ENCODE assay signal across 9 cellular contexts in the genomic region with DNA sequence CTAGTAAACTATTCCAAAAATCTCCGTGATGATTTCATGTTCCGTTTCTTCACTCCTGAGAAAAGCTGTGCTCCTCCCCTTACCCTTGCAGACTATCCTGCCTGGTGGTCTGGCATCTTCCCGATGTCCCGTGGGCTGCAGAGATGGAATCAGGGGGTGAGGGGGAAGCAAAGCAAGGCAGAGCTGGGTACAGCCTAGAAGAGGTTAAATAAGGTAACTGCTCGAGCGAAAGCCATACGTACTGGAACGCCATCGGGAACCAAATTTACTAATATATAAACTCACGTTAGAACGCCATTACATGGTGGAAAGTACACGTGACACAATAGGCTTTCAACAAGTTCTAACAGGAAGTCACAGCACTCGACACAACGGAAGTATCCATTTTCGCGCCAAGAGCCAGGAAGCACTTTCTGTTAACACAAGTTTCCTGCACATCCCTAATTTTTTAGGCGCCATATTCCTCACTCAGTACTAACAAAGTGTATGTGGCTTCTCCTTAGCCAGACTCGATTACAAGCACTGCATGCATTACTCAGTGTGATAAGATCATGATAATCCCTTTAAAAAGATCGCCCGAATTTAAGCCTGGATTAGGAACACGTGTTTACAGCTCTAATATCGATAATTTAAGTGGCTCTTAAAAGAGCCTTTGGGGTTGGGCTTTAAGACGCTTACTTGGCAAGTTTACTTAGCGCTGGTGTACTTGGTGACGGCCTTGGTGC.
DNase-seq lines count a peak whose midpoint lies in the region; ATAC-seq lines count a peak whose summit lies in the region.
"Had no signal": no experiment of that assay in that cellular context is flagged by ENCODE, and none has a peak within 500 bp of the region (broad histone marks: within the 10 kb centered on the region; RNA-seq: fewer than 3 reads in every experiment).

No MANE protein-coding gene starts in this region.

- no peaks in the 10 kb centered on the region for H3K9me3 Mint-ChIP-seq in activated CD4-positive, alpha-beta T cell treated with anti-CD3 and anti-CD28 coated beads, Interleukin-2, amount 10 ng/mL, durations not matched to agents 7 days and 5 days
- H3K9me3 Mint-ChIP-seq in effector memory CD8-positive, alpha-beta T cell, result no peaks in the 10 kb centered on the region
- no peaks in the 10 kb centered on the region for H3K9me3 Mint-ChIP-seq in memory B cell
- H3K9me3 Mint-ChIP-seq in stimulated activated memory B cell treated with anti-CD40 and anti-IgM and Interleukin-4, amounts not matched to agents 10 μg/mL and 1 μg/mL and 100 μg/mL, for 72 hours, result no peaks in the 10 kb centered on the region
- H3K9me3 Mint-ChIP-seq: nephron had no signal

- no peak overlapping the region for H3K4me3 Mint-ChIP-seq in activated CD4-positive, alpha-beta T cell treated with anti-CD3 and anti-CD28 coated beads, Interleukin-2, amount 10 ng/mL, durations not matched to agents 7 days and 5 days
- no peak overlapping the region for H3K4me3 Mint-ChIP-seq in effector memory CD8-positive, alpha-beta T cell
- no peak overlapping the region for H3K4me3 Mint-ChIP-seq in memory B cell
- no peak overlapping the region for H3K4me3 Mint-ChIP-seq in stimulated activated memory B cell treated with anti-CD40 and anti-IgM and Interleukin-4, amounts not matched to agents 10 μg/mL and 1 μg/mL and 100 μg/mL, for 72 hours
- H3K4me3 Mint-ChIP-seq: nephron had no signal

- DNase-seq in GM03348 (ENCODE audit: low spot score) (peak; percentile 70), NCI-H69 (lab: John Stamatoyannopoulos, UW) (peak; percentile 96), memory B cell (ENCODE audit: low spot score in 2 of 2) (peak in 1 of 2 donors; percentile 54)
- peak; percentile 86 for DNase-seq in activated CD4-positive, alpha-beta T cell treated with anti-CD3 and anti-CD28 coated beads, Interleukin-2, amount 10 ng/mL, durations not matched to agents 7 days and 5 days
- peak; percentile 58 to 69 (median 63) for DNase-seq in effector memory CD8-positive, alpha-beta T cell

- peaks cover 34% of the 10 kb centered on the region for H3K4me1 Mint-ChIP-seq in activated CD4-positive, alpha-beta T cell treated with anti-CD3 and anti-CD28 coated beads, Interleukin-2, amount 10 ng/mL, durations not matched to agents 7 days and 5 days
- H3K4me1 Mint-ChIP-seq in effector memory CD8-positive, alpha-beta T cell (ENCODE audit: low read depth in 2 of 2), result peaks cover 7 to 9% of the 10 kb centered on the region in 2 donors
- peaks cover 16% of the 10 kb centered on the region for H3K4me1 Mint-ChIP-seq in memory B cell
- peaks cover 25% of the 10 kb centered on the region for H3K4me1 Mint-ChIP-seq in stimulated activated memory B cell treated with anti-CD40 and anti-IgM and Interleukin-4, amounts not matched to agents 10 μg/mL and 1 μg/mL and 100 μg/mL, for 72 hours

- ATAC-seq in HG03342 (IDR thresholded peaks at IDR 0.05; ENCODE audit: unreplicated experiment), result peak; percentile 34
- peak; percentile 58 for ATAC-seq in effector memory CD8-positive, alpha-beta T cell (replicated peaks)
- peak; percentile 46 for ATAC-seq in memory B cell (ENCODE audit: low read depth)
- ATAC-seq in stimulated activated memory B cell treated with anti-CD40 and anti-IgM and Interleukin-4, amounts not matched to agents 10 μg/mL and 1 μg/mL and 100 μg/mL, for 72 hours, result peak; percentile 63
- no peak for ATAC-seq in GM19035 (IDR thresholded peaks at IDR 0.05; ENCODE audit: unreplicated experiment)

- POLR2A ChIA-PET in activated CD4-positive, alpha-beta T cell treated with anti-CD3 and anti-CD28 coated beads, Interleukin-2, amount 10 ng/mL, durations not matched to agents 7 days and 5 days (lab: Charles Lee), result interaction anchor here (0.8 to 7.5 kb wide), 19 partner anchors 9 to 1119 kb away, joined by 3 to 232 read pairs (median 8); a partner anchor contains a TSS

- no peaks in the 10 kb centered on the region for H3K27me3 Mint-ChIP-seq in activated CD4-positive, alpha-beta T cell treated with anti-CD3 and anti-CD28 coated beads, Interleukin-2, amount 10 ng/mL, durations not matched to agents 7 days and 5 days
- H3K27me3 Mint-ChIP-seq in effector memory CD8-positive, alpha-beta T cell, result no peaks in the 10 kb centered on the region
- H3K27me3 Mint-ChIP-seq in memory B cell, result no peaks in the 10 kb centered on the region
- H3K27me3 Mint-ChIP-seq in stimulated activated memory B cell treated with anti-CD40 and anti-IgM and Interleukin-4, amounts not matched to agents 10 μg/mL and 1 μg/mL and 100 μg/mL, for 72 hours, result no peaks in the 10 kb centered on the region

- CTCF ChIA-PET in activated CD4-positive, alpha-beta T cell treated with anti-CD3 and anti-CD28 coated beads, Interleukin-2, amount 10 ng/mL, durations not matched to agents 7 days and 5 days (lab: Charles Lee), result interaction anchor here (3.5 kb wide), 1 partner anchor 13 kb away, joined by 18 read pairs; a partner anchor contains a TSS

- peaks cover 18% of the 10 kb centered on the region for H3K36me3 Mint-ChIP-seq in activated CD4-positive, alpha-beta T cell treated with anti-CD3 and anti-CD28 coated beads, Interleukin-2, amount 10 ng/mL, durations not matched to agents 7 days and 5 days (ENCODE audit: low read depth)
- peaks cover 12% of the 10 kb centered on the region for H3K36me3 Mint-ChIP-seq in effector memory CD8-positive, alpha-beta T cell (ENCODE audit: insufficient read depth)
- H3K36me3 Mint-ChIP-seq in memory B cell, result no peaks in the 10 kb centered on the region
- peaks cover 9% of the 10 kb centered on the region for H3K36me3 Mint-ChIP-seq in stimulated activated memory B cell treated with anti-CD40 and anti-IgM and Interleukin-4, amounts not matched to agents 10 μg/mL and 1 μg/mL and 100 μg/mL, for 72 hours

- no peak overlapping the region for H3K27ac Mint-ChIP-seq in activated CD4-positive, alpha-beta T cell treated with anti-CD3 and anti-CD28 coated beads, Interleukin-2, amount 10 ng/mL, durations not matched to agents 7 days and 5 days
- H3K27ac Mint-ChIP-seq in effector memory CD8-positive, alpha-beta T cell, result no peak overlapping the region
- no peak overlapping the region for H3K27ac Mint-ChIP-seq in memory B cell
- H3K27ac Mint-ChIP-seq in stimulated activated memory B cell treated with anti-CD40 and anti-IgM and Interleukin-4, amounts not matched to agents 10 μg/mL and 1 μg/mL and 100 μg/mL, for 72 hours, result no peak overlapping the region
- H3K27ac Mint-ChIP-seq: nephron had no signal
